15 cellular contexts compared by ENCODE assay signal in the genomic region with DNA sequence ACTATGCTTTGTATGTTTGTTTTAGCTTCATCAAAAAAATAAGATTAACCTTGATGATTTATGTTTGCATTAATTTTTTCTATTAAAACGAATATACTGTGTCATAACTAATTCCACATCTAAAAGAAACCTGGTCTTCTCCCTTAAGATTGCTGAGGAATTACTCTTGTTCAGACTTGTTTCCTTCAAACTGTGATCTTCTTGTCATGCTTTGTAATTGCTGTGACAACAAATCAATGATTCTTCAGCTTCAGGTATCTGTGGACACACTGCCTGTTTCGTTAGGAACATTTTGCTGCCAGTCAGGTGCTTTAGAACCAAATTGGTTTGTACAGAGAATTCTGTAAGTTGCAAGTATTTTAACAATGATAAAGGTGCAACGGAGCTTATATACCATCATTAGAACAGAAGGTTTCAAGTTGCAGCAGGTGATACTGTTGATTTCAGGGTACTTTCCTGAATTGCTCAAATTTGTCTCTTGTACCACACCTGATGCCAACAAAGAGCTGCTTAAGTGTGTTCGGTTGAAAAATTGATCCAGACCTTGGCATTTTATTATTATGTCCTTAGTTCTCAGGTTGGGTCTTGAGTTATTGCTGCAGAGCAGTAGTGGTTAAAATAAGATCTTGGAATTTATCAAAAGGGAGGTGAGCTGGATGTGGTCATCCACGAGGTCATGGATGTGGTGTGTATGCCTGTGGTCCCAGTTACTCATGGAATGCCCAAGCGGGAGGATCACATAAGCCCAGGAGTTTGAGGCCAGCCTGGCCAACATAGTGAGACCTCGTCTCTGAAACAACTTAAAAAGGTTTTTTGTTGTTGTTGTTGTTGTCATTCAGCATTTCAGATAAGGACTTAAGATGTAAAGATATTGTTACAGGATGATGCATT. TPM values are rescaled to one million over a fixed set of nuclear protein-coding genes. Genes with fewer than 3 reads are reported as not detected.
DNase-seq lines count a peak whose midpoint lies in the region; TF ChIP-seq lines count a peak whose summit lies in the region.
"Had no signal": no experiment of that assay in that cellular context is flagged by ENCODE, and none has a peak within 500 bp of the region (broad histone marks: within the 10 kb centered on the region; RNA-seq: fewer than 3 reads in every experiment).

No MANE protein-coding gene starts in this region.

- DNase-seq in NCI-H748 (lab: John Stamatoyannopoulos, UW; ENCODE audit: unreplicated experiment) = peak; percentile 60
- DNase-seq in NCI-H748 treated with DMSO at 0.1 percent for 48 hours (lab: John Stamatoyannopoulos, UW) = no peak
- peak; percentile 75 for DNase-seq in NCI-H69 (lab: John Stamatoyannopoulos, UW)
- DNase-seq in epithelial cell of esophagus (ENCODE audit: low read depth) = peak; percentile 66
- peak; percentile 24 for DNase-seq in stimulated activated CD8-positive, alpha-beta memory T cell treated with anti-CD3 and anti-CD28 coated beads, Interleukin-4, amount 100 ng/mL, for 48 hours
- no peak for DNase-seq in posterior vena cava (ENCODE audit: low spot score)
- DNase-seq in tibial artery = no peak
- no peak for DNase-seq in NCI-H2227 (lab: John Stamatoyannopoulos, UW; ENCODE audit: unreplicated experiment)
- DNase-seq: activated B cell treated with CpG ODN at 0.5 μM for 24 hours, Calu3, heart left ventricle, left ventricle myocardium superior had no signal

- intact Hi-C loops in posterior vena cava (cut with DNase I) = no loop called here
- intact Hi-C loops in tibial artery (cut with DNase I; ENCODE audit: low total_unique reads) = loop anchor here (10.0 kb wide), 1 partner anchor 1125 kb away; no protein-coding TSS in a partner anchor

- TF ChIP-seq CTCF in epithelial cell of esophagus (IDR thresholded peaks at IDR 0.05; ENCODE audit: insufficient read depth, low read depth, low read length, missing control alignments) (no peak), tibial artery (IDR thresholded peaks at IDR 0.05) (no peak)

- no peak overlapping the region for H3K4me3 ChIP-seq in epithelial cell of esophagus (ENCODE audit: low read length)
- no peak overlapping the region for H3K4me3 ChIP-seq in tibial artery
- H3K4me3 ChIP-seq: A549, heart left ventricle, skin epidermis, thoracic aorta had no signal

- no peaks in the 10 kb centered on the region for H3K27me3 ChIP-seq in tibial artery
- H3K27me3 ChIP-seq: heart left ventricle had no signal

- H3K9me3 ChIP-seq in tibial artery = no peaks in the 10 kb centered on the region
- H3K9me3 ChIP-seq: A549, heart left ventricle, thoracic aorta had no signal

- no peak overlapping the region for H3K27ac ChIP-seq in tibial artery
- H3K27ac ChIP-seq: A549, heart left ventricle, thoracic aorta had no signal

- H3K4me1 ChIP-seq in tibial artery = peaks cover 0 to 5% (median 0%) of the 10 kb centered on the region in 4 donors
- H3K4me1 ChIP-seq: A549 had no signal

- peaks cover 0 to 5% (median 0%) of the 10 kb centered on the region in 3 donors for H3K36me3 ChIP-seq in tibial artery
- H3K36me3 ChIP-seq: thoracic aorta had no signal

RNA-seq across cellular contexts. Expression of gene SYTL3, which starts 19.5 kb away (rescaled TPM):
- 1 to 10 TPM; 2.0 to 6.5 TPM for total RNA-seq in posterior vena cava

RNA-seq across cellular contexts. Expression of gene DYNLT1, which starts 24.8 kb away (rescaled TPM):
- total RNA-seq in posterior vena cava = 10 to 100 TPM; 91.3 to 91.4 TPM

Comparison
In these comparisons a context has a peak if more than half of its experiments do, and no peak if none do; other contexts are left out.
1. DNase-seq: peak in NCI-H748 (single experiment), NCI-H69 (single experiment), epithelial cell of esophagus (single experiment) and stimulated activated CD8-positive, alpha-beta memory T cell treated with anti-CD3 and anti-CD28 coated beads, Interleukin-4, amount 100 ng/mL, for 48 hours (single experiment); none in NCI-H748 treated with DMSO at 0.1 percent for 48 hours (single experiment), posterior vena cava (single experiment), tibial artery (0 of 2) and NCI-H2227 (single experiment).